8 cellular contexts compared by ENCODE assay signal in genomic region chrX:19886375-19886774, GRCh38. TPM values are rescaled to one million over a fixed set of nuclear protein-coding genes. Genes with fewer than 3 reads are reported as not detected.
DNase-seq lines count a peak whose midpoint lies in the region; ATAC-seq and TF ChIP-seq lines count a peak whose summit lies in the region.

No MANE protein-coding gene starts in this region.

- no peak for DNase-seq in HAP-1 (ENCODE audit: low spot score in 2 of 2)
- DNase-seq in right cardiac atrium: peak in 1 of 3 donors; percentile 49
- DNase-seq in germinal center (ENCODE audit: low spot score): no peak

- H3K27ac ChIP-seq in VCaP: peak overlapping the region; percentile 69; the same call in 1 of the 2 replicates
- H3K27ac ChIP-seq in right cardiac atrium (ENCODE audit: low read length): no peak overlapping the region
- H3K27ac ChIP-seq in skeletal muscle tissue (ENCODE audit: low read depth, low read length): no peak overlapping the region

- intact Hi-C loops in right cardiac atrium (cut with DNase I): loop anchor here in 3 of 4 donors (5.0 to 10.0 kb wide), 4 partner anchors 142 to 514 kb away; no protein-coding TSS in a partner anchor

- H3K4me3 ChIP-seq in HAP-1 (peak overlapping the region; percentile 44), right cardiac atrium (ENCODE audit: low read length) (peak overlapping the region; percentile 86), skeletal muscle tissue (ENCODE audit: low read length in 3 of 3) (peak overlapping the region; percentile 22 to 55 (median 45))

- H3K27me3 ChIP-seq in HAP-1 (ENCODE audit: low read depth) (no peaks in the 10 kb centered on the region), right cardiac atrium (ENCODE audit: control insufficient read depth, insufficient read depth) (no peaks in the 10 kb centered on the region), skeletal muscle tissue (ENCODE audit: control insufficient read depth in 3 of 3, insufficient read depth in 3 of 3, low read length in 3 of 3) (no peaks in the 10 kb centered on the region)

- H3K4me1 ChIP-seq in HAP-1 (peaks cover 12% of the 10 kb centered on the region), right cardiac atrium (ENCODE audit: control insufficient read depth, insufficient read depth, low read length) (peaks cover 2% of the 10 kb centered on the region), skeletal muscle tissue (ENCODE audit: control insufficient read depth in 3 of 3, insufficient read depth in 3 of 3, low read length in 3 of 3) (peaks cover 5 to 8% (median 6%) of the 10 kb centered on the region in 3 donors)

- in situ Hi-C loops in HAP-1 (cut with MboI; ENCODE audit: low sequenced_read_pairs): loop anchor here (10.0 kb wide), 1 partner anchor 342 kb away; no protein-coding TSS in a partner anchor

- no peak overlapping the region for H3K9ac ChIP-seq in skeletal muscle tissue (ENCODE audit: low read depth in 1 of 3, low read length in 3 of 3)

- H3K9me3 ChIP-seq in HAP-1: no peaks in the 10 kb centered on the region
- no peaks in the 10 kb centered on the region for H3K9me3 ChIP-seq in right cardiac atrium (ENCODE audit: control insufficient read depth, low read length)
- H3K9me3 ChIP-seq in skeletal muscle tissue (ENCODE audit: control insufficient read depth in 3 of 3, low read length in 3 of 3): no peaks in the 10 kb centered on the region

- TF ChIP-seq CTCF in VCaP (conservative IDR thresholded peaks at IDR 0.05): no peak

- 6% methylated on average over 11 of the region's 12 CpGs for WGBS in right cardiac atrium

- H3K36me3 ChIP-seq in HAP-1 (replicated peaks) (no peaks in the 10 kb centered on the region), skeletal muscle tissue (ENCODE audit: control insufficient read depth in 3 of 3, insufficient read depth in 3 of 3, low read length in 3 of 3) (no peaks in the 10 kb centered on the region)

- ATAC-seq in right cardiac atrium (no peak), HG03520 (IDR thresholded peaks at IDR 0.05; ENCODE audit: unreplicated experiment) (no peak), GM21390 (IDR thresholded peaks at IDR 0.05; ENCODE audit: unreplicated experiment) (no peak), HG03175 (IDR thresholded peaks at IDR 0.05; ENCODE audit: unreplicated experiment) (no peak)

RNA-seq across cellular contexts. Expression of gene SH3KBP1, which starts 1.0 kb away (rescaled TPM):
- total RNA-seq in right cardiac atrium (10 to 100 TPM; 14.8 to 30.1 (median 24.7) TPM), skeletal muscle tissue (7.3 TPM)
- 16.2 TPM for polyA plus RNA-seq in right cardiac atrium
